8 cellular contexts compared by ENCODE assay signal in genomic region chr11:123082977-123083376, GRCh38. TPM values are rescaled to one million over a fixed set of nuclear protein-coding genes. Genes with fewer than 3 reads are reported as not detected.
DNase-seq lines count a peak whose midpoint lies in the region; ATAC-seq and TF ChIP-seq lines count a peak whose summit lies in the region.
"Had no signal": no experiment of that assay in that cellular context is flagged by ENCODE, and none has a peak within 500 bp of the region (broad histone marks: within the 10 kb centered on the region; RNA-seq: fewer than 3 reads in every experiment).

No MANE protein-coding gene starts in this region.

- no peak for TF ChIP-seq CTCF in esophagus muscularis mucosa (IDR thresholded peaks at IDR 0.05)
- no peak for TF ChIP-seq CTCF in osteoblast (IDR thresholded peaks at IDR 0.05; ENCODE audit: extremely low read depth, low read depth, low read length)

- H3K36me3 ChIP-seq in GM23248 (ENCODE audit: low read depth): peaks cover 76% of the 10 kb centered on the region
- peaks cover 62% of the 10 kb centered on the region for H3K36me3 ChIP-seq in SK-N-MC (ENCODE audit: insufficient read depth, low read length)
- H3K36me3 ChIP-seq in esophagus muscularis mucosa: peaks cover 0 to 52% (median 26%) of the 10 kb centered on the region in 4 donors
- H3K36me3 ChIP-seq in osteoblast (ENCODE audit: insufficient read depth, low read length): peaks cover 72% of the 10 kb centered on the region

- no peak for DNase-seq in GM23248
- DNase-seq in SK-N-MC (ENCODE audit: low read depth, low spot score): no peak
- no peak for DNase-seq in esophagus muscularis mucosa (ENCODE audit: extremely low spot score)
- no peak for DNase-seq in osteoblast (ENCODE audit: insufficient read length, low spot score, missing footprints)
- DNase-seq in globus pallidus (ENCODE audit: low spot score): no peak
- DNase-seq in effector CD4-positive, alpha-beta T cell: no peak
- DNase-seq: stimulated activated naive B cell treated with anti-CD40 and anti-IgM and Interleukin-4, amounts not matched to agents 10 μg/mL and 1 μg/mL and 100 μg/mL, for 72 hours had no signal

- no peak overlapping the region for H3K4me3 ChIP-seq in GM23248
- no peak overlapping the region for H3K4me3 ChIP-seq in SK-N-MC
- no peak overlapping the region for H3K4me3 ChIP-seq in esophagus muscularis mucosa
- H3K4me3 ChIP-seq in osteoblast (ENCODE audit: insufficient read depth, low read length): no peak overlapping the region

- H3K79me2 ChIP-seq in GM23248 (ENCODE audit: insufficient read depth) (peaks cover 93% of the 10 kb centered on the region), osteoblast (ENCODE audit: insufficient read depth, low read length) (peaks cover 31% of the 10 kb centered on the region)

- H3K9ac ChIP-seq in GM23248: peak overlapping the region; percentile 63
- no peak overlapping the region for H3K9ac ChIP-seq in SK-N-MC (ENCODE audit: insufficient read length)

- no peak for TF ChIP-seq EP300 in esophagus muscularis mucosa (IDR thresholded peaks at IDR 0.05)

- H4K20me1 ChIP-seq in GM23248 (ENCODE audit: insufficient read depth) (peaks cover 4% of the 10 kb centered on the region; the same call in 1 of the 2 replicates), osteoblast (ENCODE audit: insufficient read depth, low read length) (peaks cover 19% of the 10 kb centered on the region)

- no peak for ATAC-seq in GM21360 (IDR thresholded peaks at IDR 0.05; ENCODE audit: unreplicated experiment)
- ATAC-seq: stimulated activated naive B cell treated with anti-CD40 and anti-IgM and Interleukin-4, amounts not matched to agents 10 μg/mL and 1 μg/mL and 100 μg/mL, for 72 hours had no signal

- H3K9me3 ChIP-seq in GM23248 (ENCODE audit: low read depth) (no peaks in the 10 kb centered on the region), SK-N-MC (ENCODE audit: low read depth, low read length) (no peaks in the 10 kb centered on the region), esophagus muscularis mucosa (no peaks in the 10 kb centered on the region), osteoblast (ENCODE audit: low read depth, low read length) (no peaks in the 10 kb centered on the region)

- no peaks in the 10 kb centered on the region for H3K9me2 ChIP-seq in GM23248 (ENCODE audit: insufficient read depth)

- TF ChIP-seq POLR2A in esophagus muscularis mucosa (IDR thresholded peaks at IDR 0.05; ENCODE audit: low read depth): no peak

- H2AFZ ChIP-seq in GM23248 (no peak overlapping the region), osteoblast (ENCODE audit: low read length) (no peak overlapping the region)

- peaks cover 81% of the 10 kb centered on the region for H3F3A ChIP-seq in GM23248 (ENCODE audit: insufficient read depth)

- intact Hi-C loops in esophagus muscularis mucosa (cut with DNase I): no loop called here

- peak overlapping the region; percentile 31 for H3K4me2 ChIP-seq in GM23248 (ENCODE audit: unreplicated experiment)
- H3K4me2 ChIP-seq in osteoblast (ENCODE audit: insufficient read depth, low read length): no peak overlapping the region

- H3K27ac ChIP-seq in GM23248 (peak overlapping the region; percentile 96), SK-N-MC (peak overlapping the region; percentile 21; the same call in 1 of the 2 replicates), esophagus muscularis mucosa (replicated peaks in 1 of 4) (peak overlapping the region; percentile 4 to 70 (median 50)), osteoblast (ENCODE audit: low read depth, low read length) (peak overlapping the region; percentile 93)

- H3K4me1 ChIP-seq in GM23248 (ENCODE audit: insufficient read depth) (peaks cover 18% of the 10 kb centered on the region), esophagus muscularis mucosa (peaks cover 17 to 34% (median 24%) of the 10 kb centered on the region in 4 donors), osteoblast (ENCODE audit: insufficient read depth, low read length) (peaks cover 16% of the 10 kb centered on the region)

- WGBS in GM23248 (ENCODE audit: low coverage in 1 of 2, low lambda C conversion rate in 2 of 2, missing lambda C conversion rate in 2 of 2), 2 experiments: 97 to 98% methylated on average over 4 of the region's 4 CpGs
- 74% methylated on average over 4 of the region's 4 CpGs for WGBS in esophagus muscularis mucosa

- in situ Hi-C loops in GM23248 (cut with MboI): no loop called here

- H3K27me3 ChIP-seq in GM23248 (replicated peaks; ENCODE audit: insufficient read depth) (no peaks in the 10 kb centered on the region), esophagus muscularis mucosa (no peaks in the 10 kb centered on the region), osteoblast (ENCODE audit: insufficient read depth, low read length) (no peaks in the 10 kb centered on the region)

RNA-seq across cellular contexts. Expression of gene HSPA8, which starts 21.0 kb away (rescaled TPM):
- 2,043 and 2,414 TPM in 2 replicates for total RNA-seq in GM23248 (2014; rRNA removed; shearing (Covaris generic))
- polyA plus RNA-seq in GM23248 (2016; fragmentation: Nextera tagmentation; extraction: Ambion mirVana): 708 and 741 TPM in 2 replicates
- total RNA-seq in esophagus muscularis mucosa: 1,000 to 10,000 TPM in 3 of 4 donors, 100 to 1,000 TPM in 1; 982 to 1,379 (median 1,192) TPM
- total RNA-seq in osteoblast: 2,226 and 2,227 TPM in 2 replicates

Comparison
In these comparisons a context has a peak if more than half of its experiments do, and no peak if none do; other contexts are left out.
1. H3K27ac ChIP-seq: peak in every context shown above with its lines; median percentile 96 in GM23248; 93 in osteoblast; 50 in esophagus muscularis mucosa; 21 in SK-N-MC.